ENCODE assay signal across 22 cellular contexts in the genomic region with DNA sequence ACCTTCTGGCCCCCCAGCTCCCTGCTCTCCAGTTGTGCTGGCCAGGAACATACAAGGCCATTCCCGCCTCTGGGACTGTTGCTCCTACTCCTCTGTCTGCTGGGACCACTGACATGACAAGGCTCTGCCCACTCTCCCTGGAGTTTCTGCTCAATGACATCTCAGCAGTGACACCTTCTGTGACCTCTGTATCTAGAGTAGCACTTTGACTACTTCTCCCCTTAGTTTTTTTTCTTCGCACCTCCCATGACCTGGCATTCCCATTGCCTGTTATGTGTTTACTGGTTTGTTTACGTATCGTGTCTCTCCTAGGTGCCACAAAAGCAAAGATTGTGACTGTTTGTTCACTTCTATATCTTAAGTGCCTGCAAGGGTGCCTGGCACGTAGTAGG. TPM values are rescaled to one million over a fixed set of nuclear protein-coding genes. Genes with fewer than 3 reads are reported as not detected.
A peak's percentile ranks its signal among the peaks of the same experiment; 100 is the strongest.
DNase-seq lines count a peak whose midpoint lies in the region; ATAC-seq, FAIRE-seq and TF ChIP-seq lines count a peak whose summit lies in the region.
"Had no signal": no experiment of that assay in that cellular context is flagged by ENCODE, and none has a peak within 500 bp of the region (broad histone marks: within the 10 kb centered on the region; RNA-seq: fewer than 3 reads in every experiment).

No MANE protein-coding gene starts in this region.

- no peak overlapping the region for H3K27ac ChIP-seq in GM12878 (ENCODE audit: control insufficient read depth, insufficient read depth)
- H3K27ac ChIP-seq: dorsolateral prefrontal cortex, tibial artery had no signal

- peak overlapping the region; percentile 44 for H3K27ac Mint-ChIP-seq in T-helper 2 cell treated with Interferon-gamma antibody and Interleukin-4, amounts not matched to agents 5 μg/mL and 100 μg/mL, for 36 hours
- H3K27ac Mint-ChIP-seq: activated B cell treated with CpG ODN at 0.5 μM for 24 hours had no signal

- H4K20me1 ChIP-seq in GM12878 (ENCODE audit: control insufficient read depth, insufficient read depth): no peaks in the 10 kb centered on the region

- DNase-seq in T-helper 2 cell treated with Interferon-gamma antibody and Interleukin-4, amounts not matched to agents 5 μg/mL and 100 μg/mL, for 36 hours (ENCODE audit: low spot score): peak; percentile 18
- no peak for DNase-seq in T-helper 2 cell
- no peak for DNase-seq in GM12878 (ENCODE audit: low read depth, low spot score)
- DNase-seq in SKM-1 (lab: John Stamatoyannopoulos, UW; ENCODE audit: unreplicated experiment): no peak
- no peak for DNase-seq in activated CD4-positive, CD25-positive, alpha-beta regulatory T cell treated with anti-CD3 and anti-CD28 coated beads, Interleukin-2, amount 50 U/mL, for 72 hours
- DNase-seq: 8988T; activated B cell treated with CpG ODN at 0.5 μM for 24 hours; dorsolateral prefrontal cortex; GF-D8; kidney glomerular epithelial cell; mammary epithelial cell; NCI-H1436 treated with DMSO at 0.1 percent for 48 hours; NCI-H524; stimulated activated CD4-positive, alpha-beta T cell treated with anti-CD3 and anti-CD28 coated beads, Interleukin-1b, Interleukin-23, amount 100 ng/mL, for 48 hours; T-helper 9 cell; tibial artery had no signal

- TF ChIP-seq POLR2A in GM12878 (IDR thresholded peaks at IDR 0.05; ENCODE audit: low read depth, low read length): no peak

- no peak overlapping the region for H3K4me3 ChIP-seq in GM12878
- H3K4me3 ChIP-seq: dorsolateral prefrontal cortex, K562, skin epidermis, tibial artery had no signal

- CTCF ChIA-PET in GM12878 (lab: Yijun Ruan, JAX): interaction anchor here (0.8 to 7.8 kb wide), 3 partner anchors 10 to 74 kb away, joined by 3 to 102 read pairs (median 60); no protein-coding TSS in a partner anchor

- no peak for TF ChIP-seq EP300 in GM12878 (IDR thresholded peaks at IDR 0.05; ENCODE audit: borderline replicate concordance in 1 of 2, control insufficient read depth in 1 of 2, low read depth in 2 of 2, low read length in 2 of 2)

- no peaks in the 10 kb centered on the region for H3K9me3 Mint-ChIP-seq in T-helper 2 cell treated with Interferon-gamma antibody and Interleukin-4, amounts not matched to agents 5 μg/mL and 100 μg/mL, for 36 hours
- H3K9me3 Mint-ChIP-seq: activated B cell treated with CpG ODN at 0.5 μM for 24 hours; central memory CD8-positive, alpha-beta T cell had no signal

- no peaks in the 10 kb centered on the region for H3K27me3 ChIP-seq in GM12878 (replicated peaks in 1 of 2; ENCODE audit: control insufficient read depth in 2 of 2, insufficient read depth in 2 of 2, low read length in 1 of 2)

- no peaks in the 10 kb centered on the region for H3K79me2 ChIP-seq in GM12878 (ENCODE audit: control insufficient read depth, insufficient read depth, low read length)

- TF ChIP-seq CTCF in GM12878 (IDR thresholded peaks at IDR 0.05 in 2 of 3, conservative IDR thresholded peaks at IDR 0.05 in 1 of 3; ENCODE audit: control insufficient read depth in 2 of 3, extremely low read depth in 1 of 3, insufficient read depth in 1 of 3, low read depth in 3 of 3, low read length in 3 of 3): no peak

- ATAC-seq in GM18498 (IDR thresholded peaks at IDR 0.05; ENCODE audit: unreplicated experiment) (peak; percentile 10), HG03045 (IDR thresholded peaks at IDR 0.05; ENCODE audit: unreplicated experiment) (peak; percentile 17), GM12878 (peak; percentile 18), GM19035 (IDR thresholded peaks at IDR 0.05; ENCODE audit: unreplicated experiment) (no peak)
- ATAC-seq: K562 had no signal

- no peak overlapping the region for H3K9ac ChIP-seq in GM12878 (ENCODE audit: control insufficient read depth, insufficient read depth, low read length)

- H3K4me1 ChIP-seq in GM12878 (ENCODE audit: control insufficient read depth, insufficient read depth, low read length): peaks cover 19% of the 10 kb centered on the region
- H3K4me1 ChIP-seq: tibial artery had no signal

- in situ Hi-C loops in GM12878 (cut with MboI): loop anchor here (5.0 kb wide), 1 partner anchor 528 kb away; no protein-coding TSS in a partner anchor

- WGBS in GM12878 (ENCODE audit: insufficient coverage, insufficient replicate concordance, low lambda C conversion rate, missing lambda C conversion rate): 39% methylated on average over 5 of the region's 5 CpGs

- POLR2A ChIA-PET in GM12878 (lab: Charles Lee): no interaction called here

- RAD21 ChIA-PET in GM12878 (lab: Charles Lee; ENCODE audit: unreplicated experiment): no interaction called here

- H3K9me3 ChIP-seq in GM12878 (replicated peaks; ENCODE audit: control insufficient read depth, insufficient read depth, low read length): no peaks in the 10 kb centered on the region; the same call in 2 of the 3 replicates
- H3K9me3 ChIP-seq: tibial artery had no signal

- BruUV-seq in GM12878 (replicated peaks; lab: Mats Ljungman, UMichigan): no TSS peak

- H3K4me2 ChIP-seq in GM12878 (ENCODE audit: control insufficient read depth, insufficient read depth): peak overlapping the region; percentile 17; the same call in 1 of the 2 replicates

- SMC1A ChIA-PET in GM12878 (lab: Charles Lee; ENCODE audit: uncharacterized antibody, unreplicated experiment): interaction anchor here (0.6 to 1.4 kb wide), 3 partner anchors 9 to 538 kb away, joined by 3 to 4 read pairs (median 3); no protein-coding TSS in a partner anchor

- no peaks in the 10 kb centered on the region for H3K36me3 ChIP-seq in GM12878 (ENCODE audit: control insufficient read depth in 2 of 2, insufficient read depth in 2 of 2, low read length in 1 of 2)
- H3K36me3 ChIP-seq: tibial artery had no signal

- H3K4me1 Mint-ChIP-seq in T-helper 2 cell treated with Interferon-gamma antibody and Interleukin-4, amounts not matched to agents 5 μg/mL and 100 μg/mL, for 36 hours (ENCODE audit: low read depth): peaks cover 28% of the 10 kb centered on the region

- H3K27me3 Mint-ChIP-seq in T-helper 2 cell treated with Interferon-gamma antibody and Interleukin-4, amounts not matched to agents 5 μg/mL and 100 μg/mL, for 36 hours (ENCODE audit: low read depth): peaks cover 3% of the 10 kb centered on the region

- FAIRE-seq in GM12878 (lab: Jason Lieb, UNC): no peak
- FAIRE-seq: K562 had no signal

- no peaks in the 10 kb centered on the region for H3K36me3 Mint-ChIP-seq in T-helper 2 cell treated with Interferon-gamma antibody and Interleukin-4, amounts not matched to agents 5 μg/mL and 100 μg/mL, for 36 hours (ENCODE audit: low read depth)

- H2AFZ ChIP-seq in GM12878 (ENCODE audit: control insufficient read depth, low read depth, low read length): no peak overlapping the region; the same call in 1 of the 2 replicates

- intact Hi-C loops in GM12878 (cut with micrococcal nuclease; ENCODE audit: unreplicated experiment): loop anchor here (5.0 to 10.0 kb wide), 3 partner anchors 73 to 691 kb away; no protein-coding TSS in a partner anchor

- no peak overlapping the region for H3K4me3 Mint-ChIP-seq in T-helper 2 cell treated with Interferon-gamma antibody and Interleukin-4, amounts not matched to agents 5 μg/mL and 100 μg/mL, for 36 hours
- H3K4me3 Mint-ChIP-seq: activated B cell treated with CpG ODN at 0.5 μM for 24 hours; central memory CD8-positive, alpha-beta T cell had no signal

- no peak for TF ChIP-seq RAD21 in GM12878 (IDR thresholded peaks at IDR 0.05; ENCODE audit: insufficient read depth, low read depth, low read length)

TF ChIP-seq in GM12878, 131 proteins besides CTCF, POLR2A, EP300 and RAD21:
- TF ChIP-seq ZNF622 (IDR thresholded peaks at IDR 0.05) (no peak), NR2F1 (conservative IDR thresholded peaks at IDR 0.05) (0 out of 2 replicates have a peak, but pooled peaks have one; percentile 15)

RNA-seq across cellular contexts. Expression of a gene that starts 40.1 kb away (rescaled TPM):
- 40.3 and 48.3 TPM in 2 replicates for total RNA-seq in GM12878 (2013; cell fraction: nucleolus; rRNA removed)
- total RNA-seq in GM12878 (2014; rRNA removed) (19.5 and 20.7 TPM in 2 replicates), GM12878 (2014; rRNA removed; fragmentation: Illumina TruSeq; extraction: Trizol) (30.8 and 31.2 TPM in 2 replicates), GM12878 (2021) (30.9 and 31.3 TPM in 2 replicates)
- 17.2 TPM for polyA plus RNA-seq in GM12878 (2011; ENCODE audit: low read depth)
- polyA plus RNA-seq in GM12878 (2011; rRNA removed) (30.9 and 51.7 TPM in 2 replicates), GM12878 (2014; fragmentation: Illumina TruSeq; extraction: Trizol) (24.4 and 32.6 TPM in 2 replicates), GM12878 (2014; fragmentation: Nextera tagmentation; extraction: Ambion mirVana) (10 to 100 TPM; 17.2 to 21.9 TPM), GM12878 (2014; rRNA removed) (13.3 and 15.4 TPM in 2 replicates), GM12878 (2016; fragmentation: Nextera tagmentation; extraction: Ambion mirVana) (10 to 100 TPM; 40.9 to 41.3 TPM)
- polyA plus RNA-seq in GM12878 (2011; cell fraction: cytosol; rRNA removed): 13.8 and 17.2 TPM in 2 replicates
- polyA plus RNA-seq in GM12878 (2011; cell fraction: nucleus; rRNA removed): 13.6 and 13.8 TPM in 2 replicates
- 37.5 and 38.1 TPM in 2 replicates for polyA plus RNA-seq in GM12878 (2012)
- polyA minus RNA-seq in GM12878 (2011; rRNA and poly(A)+ RNA removed): 29.8 and 41.5 TPM in 2 replicates
- 17.2 and 21.1 TPM in 2 replicates for polyA minus RNA-seq in GM12878 (2011; cell fraction: cytosol; rRNA and poly(A)+ RNA removed)
- polyA minus RNA-seq in GM12878 (2011; cell fraction: nucleus; rRNA and poly(A)+ RNA removed): 6.3 and 9.6 TPM in 2 replicates
